ENCODE assay signal across 10 cellular contexts in genomic region chr4:185566425-185566824, GRCh38. TPM values are rescaled to one million over a fixed set of nuclear protein-coding genes. Genes with fewer than 3 reads are reported as not detected.
DNase-seq lines count a peak whose midpoint lies in the region; ATAC-seq and TF ChIP-seq lines count a peak whose summit lies in the region.
"Had no signal": no experiment of that assay in that cellular context is flagged by ENCODE, and none has a peak within 500 bp of the region (broad histone marks: within the 10 kb centered on the region; RNA-seq: fewer than 3 reads in every experiment).

No MANE protein-coding gene starts in this region.

- H3K36me3 Mint-ChIP-seq in activated CD4-positive, alpha-beta T cell treated with anti-CD3 and anti-CD28 coated beads, Interleukin-2, amount 10 ng/mL, durations not matched to agents 7 days and 5 days (ENCODE audit: low read depth): no peaks in the 10 kb centered on the region
- no peaks in the 10 kb centered on the region for H3K36me3 Mint-ChIP-seq in chondrocyte (ENCODE audit: low read depth)
- no peaks in the 10 kb centered on the region for H3K36me3 Mint-ChIP-seq in CD8-positive, alpha-beta memory T cell

- peak; percentile 8 to 29 for DNase-seq in activated CD4-positive, alpha-beta T cell treated with anti-CD3 and anti-CD28 coated beads, Interleukin-2, amount 50 U/mL, for 48 hours
- no peak for DNase-seq in activated CD4-positive, alpha-beta T cell treated with anti-CD3 and anti-CD28 coated beads, Interleukin-2, amount 10 ng/mL, durations not matched to agents 7 days and 5 days
- DNase-seq in chondrocyte (ENCODE audit: low spot score) (no peak), lung microvascular endothelial cell (ENCODE audit: low read depth in 2 of 2) (peak; percentile 42 to 56), thoracic aorta (ENCODE audit: low spot score) (no peak), cerebellar cortex (ENCODE audit: low spot score) (no peak), activated gamma-delta T cell (lab: John Stamatoyannopoulos, UW) (no peak)
- DNase-seq in CD8-positive, alpha-beta memory T cell: no peak
- DNase-seq: effector CD8-positive, alpha-beta T cell had no signal

- CTCF ChIA-PET in activated CD4-positive, alpha-beta T cell treated with anti-CD3 and anti-CD28 coated beads, Interleukin-2, amount 10 ng/mL, durations not matched to agents 7 days and 5 days (lab: Charles Lee): no interaction called here
- CTCF ChIA-PET in CD8-positive, alpha-beta memory T cell (lab: Charles Lee): no interaction called here

- H3K36me3 ChIP-seq in thoracic aorta: no peaks in the 10 kb centered on the region
- H3K36me3 ChIP-seq in CD8-positive, alpha-beta memory T cell (ENCODE audit: insufficient read depth, low read length): no peaks in the 10 kb centered on the region

- ATAC-seq in thoracic aorta (ENCODE audit: insufficient number of reproducible peaks, low FRiP score, low read depth): no peak

- H3K4me3 Mint-ChIP-seq in activated CD4-positive, alpha-beta T cell treated with anti-CD3 and anti-CD28 coated beads, Interleukin-2, amount 10 ng/mL, durations not matched to agents 7 days and 5 days: no peak overlapping the region
- H3K4me3 Mint-ChIP-seq in chondrocyte (ENCODE audit: unreplicated experiment): no peak overlapping the region
- H3K4me3 Mint-ChIP-seq in CD8-positive, alpha-beta memory T cell: no peak overlapping the region

- no peak for TF ChIP-seq CTCF in chondrocyte (IDR thresholded peaks at IDR 0.05)
- TF ChIP-seq CTCF in thoracic aorta (IDR thresholded peaks at IDR 0.05): no peak

- H3K9me3 Mint-ChIP-seq in activated CD4-positive, alpha-beta T cell treated with anti-CD3 and anti-CD28 coated beads, Interleukin-2, amount 10 ng/mL, durations not matched to agents 7 days and 5 days: peaks cover 6% of the 10 kb centered on the region
- peaks cover 2% of the 10 kb centered on the region for H3K9me3 Mint-ChIP-seq in chondrocyte (ENCODE audit: low read depth)
- H3K9me3 Mint-ChIP-seq in CD8-positive, alpha-beta memory T cell: peaks cover 0 to 8% (median 0%) of the 10 kb centered on the region in 5 donors

- no peaks in the 10 kb centered on the region for H3K4me1 Mint-ChIP-seq in activated CD4-positive, alpha-beta T cell treated with anti-CD3 and anti-CD28 coated beads, Interleukin-2, amount 10 ng/mL, durations not matched to agents 7 days and 5 days
- H3K4me1 Mint-ChIP-seq in chondrocyte (ENCODE audit: low read depth): peaks cover 32% of the 10 kb centered on the region
- H3K4me1 Mint-ChIP-seq in CD8-positive, alpha-beta memory T cell: no peaks in the 10 kb centered on the region

- peaks cover 15 to 51% of the 10 kb centered on the region in 2 donors for H3K4me1 ChIP-seq in thoracic aorta (ENCODE audit: control insufficient read depth in 1 of 2, low read depth in 2 of 2)
- H3K4me1 ChIP-seq in CD8-positive, alpha-beta memory T cell (ENCODE audit: insufficient read depth, low read length): no peaks in the 10 kb centered on the region

- H3K27me3 ChIP-seq in thoracic aorta (replicated peaks; ENCODE audit: insufficient read depth): no peaks in the 10 kb centered on the region
- no peaks in the 10 kb centered on the region for H3K27me3 ChIP-seq in CD8-positive, alpha-beta memory T cell (ENCODE audit: insufficient read depth, low read length, poor library complexity, severe bottlenecking)

- no peak overlapping the region for H3K27ac Mint-ChIP-seq in activated CD4-positive, alpha-beta T cell treated with anti-CD3 and anti-CD28 coated beads, Interleukin-2, amount 10 ng/mL, durations not matched to agents 7 days and 5 days
- H3K27ac Mint-ChIP-seq in chondrocyte (ENCODE audit: unreplicated experiment): peak overlapping the region; percentile 99
- H3K27ac Mint-ChIP-seq in CD8-positive, alpha-beta memory T cell: no peak overlapping the region

- H3K9me3 ChIP-seq in thoracic aorta: no peaks in the 10 kb centered on the region
- no peaks in the 10 kb centered on the region for H3K9me3 ChIP-seq in CD8-positive, alpha-beta memory T cell (ENCODE audit: low read length)

- peak overlapping the region; percentile 94 to 96 for H3K27ac ChIP-seq in thoracic aorta
- H3K27ac ChIP-seq in CD8-positive, alpha-beta memory T cell (ENCODE audit: low read depth, low read length): no peak overlapping the region

- H3K27me3 Mint-ChIP-seq in activated CD4-positive, alpha-beta T cell treated with anti-CD3 and anti-CD28 coated beads, Interleukin-2, amount 10 ng/mL, durations not matched to agents 7 days and 5 days: peaks cover 6% of the 10 kb centered on the region
- no peaks in the 10 kb centered on the region for H3K27me3 Mint-ChIP-seq in chondrocyte (ENCODE audit: low read depth)
- H3K27me3 Mint-ChIP-seq in CD8-positive, alpha-beta memory T cell: peaks cover 12 to 21% of the 10 kb centered on the region in 2 donors

- no peak overlapping the region for H3K4me3 ChIP-seq in thoracic aorta
- no peak overlapping the region for H3K4me3 ChIP-seq in CD8-positive, alpha-beta memory T cell (ENCODE audit: low read length)

- POLR2A ChIA-PET in activated CD4-positive, alpha-beta T cell treated with anti-CD3 and anti-CD28 coated beads, Interleukin-2, amount 10 ng/mL, durations not matched to agents 7 days and 5 days (lab: Charles Lee): no interaction called here
- POLR2A ChIA-PET in CD8-positive, alpha-beta memory T cell (lab: Charles Lee): no interaction called here

RNA-seq across cellular contexts. Expression of gene PDLIM3, which starts 31.1 kb away (rescaled TPM):
- not detected for total RNA-seq in activated CD4-positive, alpha-beta T cell treated with anti-CD3 and anti-CD28 coated beads, Interleukin-2, amount 10 ng/mL, durations not matched to agents 7 days and 5 days
- 14.3 to 68.5 TPM (median 63.0 TPM) in 3 replicates for total RNA-seq in chondrocyte
- total RNA-seq in lung microvascular endothelial cell: 25.5 and 58.5 TPM in 2 replicates
- 1,000 to 10,000 TPM in 1 of 2 donors, 100 to 1,000 TPM in 1; 835 to 1,176 TPM for total RNA-seq in thoracic aorta
- not detected for total RNA-seq in CD8-positive, alpha-beta memory T cell
- polyA plus RNA-seq in CD8-positive, alpha-beta memory T cell: not detected
- total RNA-seq: A673 had no signal

Comparison
In these comparisons a context has a peak if more than half of its experiments do, and no peak if none do; other contexts are left out.
1. DNase-seq: peak in activated CD4-positive, alpha-beta T cell treated with anti-CD3 and anti-CD28 coated beads, Interleukin-2, amount 50 U/mL, for 48 hours (2 of 2) and lung microvascular endothelial cell (2 of 2); none in activated CD4-positive, alpha-beta T cell treated with anti-CD3 and anti-CD28 coated beads, Interleukin-2, amount 10 ng/mL, durations not matched to agents 7 days and 5 days (single experiment), chondrocyte (single experiment), thoracic aorta (single experiment), cerebellar cortex (single experiment), CD8-positive, alpha-beta memory T cell (0 of 5) and activated gamma-delta T cell (single experiment).
2. RNA of gene PDLIM3, which starts 31.1 kb away (total RNA-seq): 835 to 1,176 TPM in thoracic aorta, 14.3 to 68.5 TPM in chondrocyte and 25.5 to 58.5 TPM in lung microvascular endothelial cell; not detected in activated CD4-positive, alpha-beta T cell treated with anti-CD3 and anti-CD28 coated beads, Interleukin-2, amount 10 ng/mL, durations not matched to agents 7 days and 5 days and not detected in CD8-positive, alpha-beta memory T cell; every median in the first group is over 10 times any median in the second.